2 cellular contexts compared by ENCODE assay signal in the genomic region with DNA sequence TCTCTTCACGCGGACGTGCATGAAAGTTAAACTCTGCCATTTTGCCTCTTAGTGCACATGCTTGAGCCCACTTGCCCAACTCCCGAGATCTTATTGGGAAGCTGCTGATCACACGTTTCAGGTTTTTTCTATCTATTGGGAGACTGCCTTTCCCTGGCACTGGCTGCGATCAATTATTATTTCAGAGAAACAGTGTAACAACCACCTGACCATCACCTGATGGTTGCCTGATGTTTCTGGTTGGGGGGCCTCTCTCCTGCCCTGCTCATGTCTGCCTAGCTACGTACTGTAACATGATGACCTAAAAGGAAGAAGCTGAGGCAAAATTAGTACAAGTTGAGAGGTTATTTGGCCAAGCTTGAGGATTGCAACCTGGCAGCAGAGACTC.
TF ChIP-seq lines count a peak whose summit lies in the region.

No MANE protein-coding gene starts in this region.

TF ChIP-seq in GM23338, 12 proteins besides CTCF, POLR2A, EP300 and RAD21 (continued from another document):
- TF ChIP-seq, protein P1, sequence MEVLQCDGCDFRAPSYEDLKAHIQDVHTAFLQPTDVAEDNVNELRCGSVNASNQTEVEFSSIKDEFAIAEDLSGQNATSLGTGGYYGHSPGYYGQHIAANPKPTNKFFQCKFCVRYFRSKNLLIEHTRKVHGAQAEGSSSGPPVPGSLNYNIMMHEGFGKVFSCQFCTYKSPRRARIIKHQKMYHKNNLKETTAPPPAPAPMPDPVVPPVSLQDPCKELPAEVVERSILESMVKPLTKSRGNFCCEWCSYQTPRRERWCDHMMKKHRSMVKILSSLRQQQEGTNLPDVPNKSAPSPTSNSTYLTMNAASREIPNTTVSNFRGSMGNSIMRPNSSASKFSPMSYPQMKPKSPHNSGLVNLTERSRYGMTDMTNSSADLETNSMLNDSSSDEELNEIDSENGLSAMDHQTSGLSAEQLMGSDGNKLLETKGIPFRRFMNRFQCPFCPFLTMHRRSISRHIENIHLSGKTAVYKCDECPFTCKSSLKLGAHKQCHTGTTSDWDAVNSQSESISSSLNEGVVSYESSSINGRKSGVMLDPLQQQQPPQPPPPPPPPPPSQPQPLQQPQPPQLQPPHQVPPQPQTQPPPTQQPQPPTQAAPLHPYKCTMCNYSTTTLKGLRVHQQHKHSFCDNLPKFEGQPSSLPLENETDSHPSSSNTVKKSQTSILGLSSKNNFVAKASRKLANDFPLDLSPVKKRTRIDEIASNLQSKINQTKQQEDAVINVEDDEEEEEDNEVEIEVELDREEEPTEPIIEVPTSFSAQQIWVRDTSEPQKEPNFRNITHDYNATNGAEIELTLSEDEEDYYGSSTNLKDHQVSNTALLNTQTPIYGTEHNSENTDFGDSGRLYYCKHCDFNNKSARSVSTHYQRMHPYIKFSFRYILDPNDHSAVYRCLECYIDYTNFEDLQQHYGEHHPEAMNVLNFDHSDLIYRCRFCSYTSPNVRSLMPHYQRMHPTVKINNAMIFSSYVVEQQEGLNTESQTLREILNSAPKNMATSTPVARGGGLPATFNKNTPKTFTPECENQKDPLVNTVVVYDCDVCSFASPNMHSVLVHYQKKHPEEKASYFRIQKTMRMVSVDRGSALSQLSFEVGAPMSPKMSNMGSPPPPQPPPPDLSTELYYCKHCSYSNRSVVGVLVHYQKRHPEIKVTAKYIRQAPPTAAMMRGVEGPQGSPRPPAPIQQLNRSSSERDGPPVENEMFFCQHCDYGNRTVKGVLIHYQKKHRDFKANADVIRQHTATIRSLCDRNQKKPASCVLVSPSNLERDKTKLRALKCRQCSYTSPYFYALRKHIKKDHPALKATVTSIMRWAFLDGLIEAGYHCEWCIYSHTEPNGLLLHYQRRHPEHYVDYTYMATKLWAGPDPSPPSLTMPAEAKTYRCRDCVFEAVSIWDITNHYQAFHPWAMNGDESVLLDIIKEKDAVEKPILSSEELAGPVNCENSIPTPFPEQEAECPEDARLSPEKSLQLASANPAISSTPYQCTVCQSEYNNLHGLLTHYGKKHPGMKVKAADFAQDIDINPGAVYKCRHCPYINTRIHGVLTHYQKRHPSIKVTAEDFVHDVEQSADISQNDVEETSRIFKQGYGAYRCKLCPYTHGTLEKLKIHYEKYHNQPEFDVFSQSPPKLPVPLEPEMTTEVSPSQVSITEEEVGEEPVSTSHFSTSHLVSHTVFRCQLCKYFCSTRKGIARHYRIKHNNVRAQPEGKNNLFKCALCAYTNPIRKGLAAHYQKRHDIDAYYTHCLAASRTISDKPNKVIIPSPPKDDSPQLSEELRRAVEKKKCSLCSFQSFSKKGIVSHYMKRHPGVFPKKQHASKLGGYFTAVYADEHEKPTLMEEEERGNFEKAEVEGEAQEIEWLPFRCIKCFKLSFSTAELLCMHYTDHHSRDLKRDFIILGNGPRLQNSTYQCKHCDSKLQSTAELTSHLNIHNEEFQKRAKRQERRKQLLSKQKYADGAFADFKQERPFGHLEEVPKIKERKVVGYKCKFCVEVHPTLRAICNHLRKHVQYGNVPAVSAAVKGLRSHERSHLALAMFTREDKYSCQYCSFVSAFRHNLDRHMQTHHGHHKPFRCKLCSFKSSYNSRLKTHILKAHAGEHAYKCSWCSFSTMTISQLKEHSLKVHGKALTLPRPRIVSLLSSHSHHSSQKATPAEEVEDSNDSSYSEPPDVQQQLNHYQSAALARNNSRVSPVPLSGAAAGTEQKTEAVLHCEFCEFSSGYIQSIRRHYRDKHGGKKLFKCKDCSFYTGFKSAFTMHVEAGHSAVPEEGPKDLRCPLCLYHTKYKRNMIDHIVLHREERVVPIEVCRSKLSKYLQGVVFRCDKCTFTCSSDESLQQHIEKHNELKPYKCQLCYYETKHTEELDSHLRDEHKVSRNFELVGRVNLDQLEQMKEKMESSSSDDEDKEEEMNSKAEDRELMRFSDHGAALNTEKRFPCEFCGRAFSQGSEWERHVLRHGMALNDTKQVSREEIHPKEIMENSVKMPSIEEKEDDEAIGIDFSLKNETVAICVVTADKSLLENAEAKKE (CRISPR knock-in tag; IDR thresholded peaks at IDR 0.05), result no peak
- TF ChIP-seq EZH2phosphoT487 (IDR thresholded peaks at IDR 0.05; ENCODE audit: unreplicated experiment) (no peak), ZNF331 (CRISPR knock-in tag; IDR thresholded peaks at IDR 0.05; ENCODE audit: low read depth) (no peak), ZNF114 (CRISPR knock-in tag; IDR thresholded peaks at IDR 0.05) (no peak), STAT1 (IDR thresholded peaks at IDR 0.05; ENCODE audit: unreplicated experiment) (no peak), EZH2 (IDR thresholded peaks at IDR 0.05; ENCODE audit: low read depth, unreplicated experiment) (no peak)
- TF ChIP-seq, protein P2, sequence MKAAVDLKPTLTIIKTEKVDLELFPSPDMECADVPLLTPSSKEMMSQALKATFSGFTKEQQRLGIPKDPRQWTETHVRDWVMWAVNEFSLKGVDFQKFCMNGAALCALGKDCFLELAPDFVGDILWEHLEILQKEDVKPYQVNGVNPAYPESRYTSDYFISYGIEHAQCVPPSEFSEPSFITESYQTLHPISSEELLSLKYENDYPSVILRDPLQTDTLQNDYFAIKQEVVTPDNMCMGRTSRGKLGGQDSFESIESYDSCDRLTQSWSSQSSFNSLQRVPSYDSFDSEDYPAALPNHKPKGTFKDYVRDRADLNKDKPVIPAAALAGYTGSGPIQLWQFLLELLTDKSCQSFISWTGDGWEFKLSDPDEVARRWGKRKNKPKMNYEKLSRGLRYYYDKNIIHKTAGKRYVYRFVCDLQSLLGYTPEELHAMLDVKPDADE (IDR thresholded peaks at IDR 0.05), result no peak
- TF ChIP-seq, protein P3, sequence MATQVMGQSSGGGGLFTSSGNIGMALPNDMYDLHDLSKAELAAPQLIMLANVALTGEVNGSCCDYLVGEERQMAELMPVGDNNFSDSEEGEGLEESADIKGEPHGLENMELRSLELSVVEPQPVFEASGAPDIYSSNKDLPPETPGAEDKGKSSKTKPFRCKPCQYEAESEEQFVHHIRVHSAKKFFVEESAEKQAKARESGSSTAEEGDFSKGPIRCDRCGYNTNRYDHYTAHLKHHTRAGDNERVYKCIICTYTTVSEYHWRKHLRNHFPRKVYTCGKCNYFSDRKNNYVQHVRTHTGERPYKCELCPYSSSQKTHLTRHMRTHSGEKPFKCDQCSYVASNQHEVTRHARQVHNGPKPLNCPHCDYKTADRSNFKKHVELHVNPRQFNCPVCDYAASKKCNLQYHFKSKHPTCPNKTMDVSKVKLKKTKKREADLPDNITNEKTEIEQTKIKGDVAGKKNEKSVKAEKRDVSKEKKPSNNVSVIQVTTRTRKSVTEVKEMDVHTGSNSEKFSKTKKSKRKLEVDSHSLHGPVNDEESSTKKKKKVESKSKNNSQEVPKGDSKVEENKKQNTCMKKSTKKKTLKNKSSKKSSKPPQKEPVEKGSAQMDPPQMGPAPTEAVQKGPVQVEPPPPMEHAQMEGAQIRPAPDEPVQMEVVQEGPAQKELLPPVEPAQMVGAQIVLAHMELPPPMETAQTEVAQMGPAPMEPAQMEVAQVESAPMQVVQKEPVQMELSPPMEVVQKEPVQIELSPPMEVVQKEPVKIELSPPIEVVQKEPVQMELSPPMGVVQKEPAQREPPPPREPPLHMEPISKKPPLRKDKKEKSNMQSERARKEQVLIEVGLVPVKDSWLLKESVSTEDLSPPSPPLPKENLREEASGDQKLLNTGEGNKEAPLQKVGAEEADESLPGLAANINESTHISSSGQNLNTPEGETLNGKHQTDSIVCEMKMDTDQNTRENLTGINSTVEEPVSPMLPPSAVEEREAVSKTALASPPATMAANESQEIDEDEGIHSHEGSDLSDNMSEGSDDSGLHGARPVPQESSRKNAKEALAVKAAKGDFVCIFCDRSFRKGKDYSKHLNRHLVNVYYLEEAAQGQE (IDR thresholded peaks at IDR 0.05; ENCODE audit: unreplicated experiment), result no peak

TF ChIP-seq in WTC11, 78 proteins besides CTCF, POLR2A, EP300 and RAD21 (continued from another document):
- TF ChIP-seq CBFB (CRISPR knock-in tag; IDR thresholded peaks at IDR 0.05; ENCODE audit: low read depth), result no peak
- TF ChIP-seq, protein P4, sequence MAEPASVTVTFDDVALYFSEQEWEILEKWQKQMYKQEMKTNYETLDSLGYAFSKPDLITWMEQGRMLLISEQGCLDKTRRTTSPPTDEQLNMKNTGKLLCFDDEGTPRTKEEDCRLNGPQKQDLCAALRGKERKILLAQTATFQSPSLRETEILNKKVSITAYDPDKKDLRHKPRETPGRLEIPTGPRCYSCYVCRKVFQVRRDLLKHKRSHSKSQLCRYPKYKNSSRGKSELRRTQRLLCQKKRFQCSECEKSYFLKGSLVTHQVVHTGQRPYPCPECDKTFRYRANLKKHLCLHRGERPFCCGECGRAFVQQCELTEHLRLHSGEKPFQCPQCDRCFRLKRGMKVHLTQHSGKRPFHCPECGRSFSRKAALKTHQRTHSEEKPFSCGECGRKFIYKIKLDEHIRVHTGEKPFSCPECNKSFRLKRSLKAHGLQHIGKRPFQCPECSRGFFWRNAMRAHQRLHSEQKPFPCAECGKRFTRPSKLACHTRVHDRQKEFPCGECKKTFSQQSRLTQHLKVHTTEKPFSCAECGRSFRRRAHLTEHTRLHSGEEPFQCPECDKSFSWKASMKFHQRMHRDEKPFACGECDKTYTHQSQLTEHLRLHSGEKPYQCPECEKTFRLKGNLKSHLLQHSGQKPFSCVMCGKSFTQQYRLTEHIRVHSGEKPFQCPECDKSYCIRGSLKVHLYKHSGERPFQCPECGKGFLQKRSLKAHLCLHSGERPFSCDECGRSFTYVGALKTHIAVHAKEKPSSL (CRISPR knock-in tag; conservative IDR thresholded peaks at IDR 0.05), result no peak
- TF ChIP-seq, protein P5, sequence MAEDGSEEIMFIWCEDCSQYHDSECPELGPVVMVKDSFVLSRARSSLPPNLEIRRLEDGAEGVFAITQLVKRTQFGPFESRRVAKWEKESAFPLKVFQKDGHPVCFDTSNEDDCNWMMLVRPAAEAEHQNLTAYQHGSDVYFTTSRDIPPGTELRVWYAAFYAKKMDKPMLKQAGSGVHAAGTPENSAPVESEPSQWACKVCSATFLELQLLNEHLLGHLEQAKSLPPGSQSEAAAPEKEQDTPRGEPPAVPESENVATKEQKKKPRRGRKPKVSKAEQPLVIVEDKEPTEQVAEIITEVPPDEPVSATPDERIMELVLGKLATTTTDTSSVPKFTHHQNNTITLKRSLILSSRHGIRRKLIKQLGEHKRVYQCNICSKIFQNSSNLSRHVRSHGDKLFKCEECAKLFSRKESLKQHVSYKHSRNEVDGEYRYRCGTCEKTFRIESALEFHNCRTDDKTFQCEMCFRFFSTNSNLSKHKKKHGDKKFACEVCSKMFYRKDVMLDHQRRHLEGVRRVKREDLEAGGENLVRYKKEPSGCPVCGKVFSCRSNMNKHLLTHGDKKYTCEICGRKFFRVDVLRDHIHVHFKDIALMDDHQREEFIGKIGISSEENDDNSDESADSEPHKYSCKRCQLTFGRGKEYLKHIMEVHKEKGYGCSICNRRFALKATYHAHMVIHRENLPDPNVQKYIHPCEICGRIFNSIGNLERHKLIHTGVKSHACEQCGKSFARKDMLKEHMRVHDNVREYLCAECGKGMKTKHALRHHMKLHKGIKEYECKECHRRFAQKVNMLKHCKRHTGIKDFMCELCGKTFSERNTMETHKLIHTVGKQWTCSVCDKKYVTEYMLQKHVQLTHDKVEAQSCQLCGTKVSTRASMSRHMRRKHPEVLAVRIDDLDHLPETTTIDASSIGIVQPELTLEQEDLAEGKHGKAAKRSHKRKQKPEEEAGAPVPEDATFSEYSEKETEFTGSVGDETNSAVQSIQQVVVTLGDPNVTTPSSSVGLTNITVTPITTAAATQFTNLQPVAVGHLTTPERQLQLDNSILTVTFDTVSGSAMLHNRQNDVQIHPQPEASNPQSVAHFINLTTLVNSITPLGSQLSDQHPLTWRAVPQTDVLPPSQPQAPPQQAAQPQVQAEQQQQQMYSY (CRISPR knock-in tag; IDR thresholded peaks at IDR 0.05), result no peak
